Comparison of ENCODE assay signal across 31 cellular contexts in the genomic region with DNA sequence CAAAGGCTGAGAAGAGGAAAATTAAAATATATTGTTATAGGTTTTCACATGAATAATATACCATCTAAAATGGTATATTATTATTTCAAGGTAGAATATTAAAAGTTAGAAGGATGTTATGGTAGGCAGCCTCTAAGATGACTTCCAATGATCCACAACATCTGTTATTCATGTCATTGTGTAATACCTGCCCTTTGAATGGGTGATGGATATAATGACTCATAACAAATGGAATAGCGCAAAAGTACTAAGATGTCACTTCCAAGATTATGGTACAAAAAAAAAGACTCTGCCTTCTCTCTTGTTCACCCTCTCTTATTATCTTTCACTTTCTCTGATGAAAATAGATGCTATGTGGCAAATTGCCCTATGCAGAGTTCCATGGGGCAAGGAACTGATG. TPM values are rescaled to one million over a fixed set of nuclear protein-coding genes. Genes with fewer than 3 reads are reported as not detected.
"Had no signal": no experiment of that assay in that cellular context is flagged by ENCODE, and none has a peak within 500 bp of the region (broad histone marks: within the 10 kb centered on the region; RNA-seq: fewer than 3 reads in every experiment).

No MANE protein-coding gene starts in this region.

- H3K27me3 Mint-ChIP-seq: activated B cell treated with CpG ODN at 0.5 μM for 24 hours; activated CD4-positive, alpha-beta T cell treated with anti-CD3 and anti-CD28 coated beads, Interleukin-2, amount 10 ng/mL, durations not matched to agents 24 days and 14 days; activated naive CD8-positive, alpha-beta T cell treated with anti-CD3 and anti-CD28 coated beads, Interleukin-2, amount 50 U/mL, for 24 hours; central memory CD8-positive, alpha-beta T cell had no signal

- H3K4me2 ChIP-seq: KMS-11 had no signal

- DNase-seq: activated B cell treated with CpG ODN at 0.5 μM for 24 hours; activated CD4-positive, alpha-beta T cell treated with anti-CD3 and anti-CD28 coated beads for 1 hour; activated CD4-positive, alpha-beta T cell treated with anti-CD3 and anti-CD28 coated beads, Interleukin-2, amount 10 ng/mL, durations not matched to agents 24 days and 14 days; activated CD4-positive, alpha-beta T cell treated with anti-CD3 and anti-CD28 coated beads, Interleukin-2, amount 50 U/mL, for 48 hours; activated CD8-positive, alpha-beta memory T cell treated with anti-CD3 and anti-CD28 coated beads for 24 hours; activated effector memory CD4-positive, alpha-beta T cell treated with anti-CD3 and anti-CD28 coated beads, Interleukin-2, amount 50 U/mL, for 16 hours; activated naive CD4-positive, alpha-beta T cell treated with Interleukin-2 at 50 U/mL for 16 hours; activated naive CD8-positive, alpha-beta T cell treated with anti-CD3 and anti-CD28 coated beads, Interleukin-2, amount 50 U/mL, for 24 hours; activated T-cell treated with anti-CD3 and anti-CD28 coated beads, Interleukin-2, amount 50 U/mL, for 4 hours; amygdala; MG63; MV-4-11; NCI-H1092 treated with DMSO at 0.1 percent for 48 hours; NCI-H1417 treated with DMSO at 0.1 percent for 48 hours; NCI-H1694; NCI-H2029; NCI-H2107; NCI-H345; NCI-H510A; NCI-H526 treated with DMSO at 0.1 percent for 48 hours; NCI-H82; T-cell; T-helper 2 cell; T1000 had no signal

- H3K4me3 Mint-ChIP-seq: activated B cell treated with CpG ODN at 0.5 μM for 24 hours; activated CD4-positive, alpha-beta T cell treated with anti-CD3 and anti-CD28 coated beads, Interleukin-2, amount 10 ng/mL, durations not matched to agents 24 days and 14 days; activated naive CD8-positive, alpha-beta T cell treated with anti-CD3 and anti-CD28 coated beads, Interleukin-2, amount 50 U/mL, for 24 hours; activated T-cell treated with anti-CD3 and anti-CD28 coated beads, Interleukin-2, amount 50 U/mL, for 4 hours; central memory CD8-positive, alpha-beta T cell; T-cell had no signal

- H3K27ac Mint-ChIP-seq: activated B cell treated with CpG ODN at 0.5 μM for 24 hours; activated CD4-positive, alpha-beta T cell treated with anti-CD3 and anti-CD28 coated beads, Interleukin-2, amount 10 ng/mL, durations not matched to agents 24 days and 14 days; activated naive CD4-positive, alpha-beta T cell treated with anti-CD3 and anti-CD28 coated beads, Interleukin-2, amount 50 U/mL, for 72 hours; activated naive CD8-positive, alpha-beta T cell treated with anti-CD3 and anti-CD28 coated beads, Interleukin-2, amount 50 U/mL, for 24 hours; T-cell had no signal

- H3K27me3 ChIP-seq: MG63 had no signal

- H3K9me3 Mint-ChIP-seq: activated B cell treated with CpG ODN at 0.5 μM for 24 hours; activated CD4-positive, alpha-beta T cell treated with anti-CD3 and anti-CD28 coated beads, Interleukin-2, amount 10 ng/mL, durations not matched to agents 24 days and 14 days; activated naive CD8-positive, alpha-beta T cell treated with anti-CD3 and anti-CD28 coated beads, Interleukin-2, amount 50 U/mL, for 24 hours; activated T-cell treated with anti-CD3 and anti-CD28 coated beads, Interleukin-2, amount 50 U/mL, for 4 hours; central memory CD8-positive, alpha-beta T cell; T-cell had no signal

- H3K4me1 Mint-ChIP-seq: activated B cell treated with CpG ODN at 0.5 μM for 24 hours; activated CD4-positive, alpha-beta T cell treated with anti-CD3 and anti-CD28 coated beads, Interleukin-2, amount 10 ng/mL, durations not matched to agents 24 days and 14 days; activated naive CD8-positive, alpha-beta T cell treated with anti-CD3 and anti-CD28 coated beads, Interleukin-2, amount 50 U/mL, for 24 hours; central memory CD8-positive, alpha-beta T cell; T-cell had no signal

- H3K4me3 ChIP-seq: MG63, SK-N-MC had no signal

- H3K36me3 Mint-ChIP-seq: activated naive CD4-positive, alpha-beta T cell treated with anti-CD3 and anti-CD28 coated beads, Interleukin-2, amount 50 U/mL, for 72 hours; T-cell had no signal

- H3K9me3 ChIP-seq: MG63 had no signal

- ATAC-seq: activated naive CD4-positive, alpha-beta T cell treated with anti-CD3 and anti-CD28 coated beads, Interleukin-2, amount 50 U/mL, for 72 hours; activated naive CD8-positive, alpha-beta T cell treated with anti-CD3 and anti-CD28 coated beads, Interleukin-2, amount 50 U/mL, for 24 hours; activated T-cell treated with anti-CD3 and anti-CD28 coated beads, Interleukin-2, amount 50 U/mL, for 4 hours; Right ventricle myocardium inferior; T-cell had no signal

- H3K36me3 ChIP-seq: MG63 had no signal

- H3K27ac ChIP-seq: KMS-11, SK-N-MC had no signal

- H3K9ac ChIP-seq: KMS-11 had no signal

RNA-seq across cellular contexts. Expression of a gene that starts 57.8 kb away (rescaled TPM):
- total RNA-seq: activated B cell treated with CpG ODN at 0.5 μM for 24 hours, OCI-LY7, RPMI7951, T-cell had no signal
